In the genomic region with DNA sequence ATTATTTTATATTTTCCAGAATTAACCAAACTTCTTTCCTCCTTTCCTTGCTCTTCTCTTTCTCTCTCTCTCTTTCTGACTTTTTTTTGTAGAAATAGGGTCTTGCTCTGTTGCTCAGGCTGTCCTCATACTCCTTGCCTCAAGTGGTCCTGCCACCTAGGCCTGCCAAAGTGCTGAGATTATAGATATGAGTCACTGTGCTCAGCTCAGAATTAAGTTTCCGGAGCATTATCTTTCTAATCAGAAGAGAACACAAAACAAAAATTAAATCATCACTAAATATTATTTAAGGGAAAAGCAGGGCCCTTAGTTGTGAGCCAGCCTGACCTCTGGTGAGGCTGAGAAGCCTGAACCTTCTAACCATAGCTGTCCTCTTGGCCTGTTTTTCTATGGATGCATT, we compare ENCODE assay signal across 28 cellular contexts.
DNase-seq lines count a peak whose midpoint lies in the region; ATAC-seq and TF ChIP-seq lines count a peak whose summit lies in the region.
"Had no signal": no experiment of that assay in that cellular context is flagged by ENCODE, and none has a peak within 500 bp of the region (broad histone marks: within the 10 kb centered on the region; RNA-seq: fewer than 3 reads in every experiment).

No MANE protein-coding gene starts in this region.

- H3K27me3 ChIP-seq in foreskin keratinocyte (no peaks in the 10 kb centered on the region), thyroid gland (no peaks in the 10 kb centered on the region)
- H3K27me3 ChIP-seq: gastroesophageal sphincter, ovary, right lobe of liver, SJCRH30, spleen had no signal

- H3K9me3 ChIP-seq in thyroid gland, result no peaks in the 10 kb centered on the region
- H3K9me3 ChIP-seq: gastroesophageal sphincter, ovary, right lobe of liver, SJCRH30, spleen, thoracic aorta had no signal

- no peak for TF ChIP-seq POLR2A in thyroid gland (IDR thresholded peaks at IDR 0.05)

- H3K9me3 Mint-ChIP-seq in activated naive CD4-positive, alpha-beta T cell treated with anti-CD3 and anti-CD28 coated beads for 36 hours, result no peaks in the 10 kb centered on the region
- H3K9me3 Mint-ChIP-seq: activated naive CD8-positive, alpha-beta T cell treated with anti-CD3 and anti-CD28 coated beads, Interleukin-2, amount 10 ng/mL, durations not matched to agents 7 days and 5 days; activated T-cell treated with anti-CD3 and anti-CD28 coated beads, Interleukin-2, amount 50 U/mL, for 24 hours; CD8-positive, alpha-beta T cell; nephron progenitor cell; stimulated activated naive CD8-positive, alpha-beta T cell treated with anti-CD3 and anti-CD28 coated beads, Interleukin-15, Interleukin-2, amounts not matched to agents 100 ng/mL and 50 ng/mL, for 24 hours had no signal

- no peaks in the 10 kb centered on the region for H3K36me3 Mint-ChIP-seq in activated naive CD4-positive, alpha-beta T cell treated with anti-CD3 and anti-CD28 coated beads for 36 hours (ENCODE audit: low read depth)
- H3K36me3 Mint-ChIP-seq: activated naive CD8-positive, alpha-beta T cell treated with anti-CD3 and anti-CD28 coated beads, Interleukin-2, amount 10 ng/mL, durations not matched to agents 7 days and 5 days; CD8-positive, alpha-beta T cell had no signal

- H3K27me3 Mint-ChIP-seq in activated naive CD4-positive, alpha-beta T cell treated with anti-CD3 and anti-CD28 coated beads for 36 hours (ENCODE audit: low read depth), result no peaks in the 10 kb centered on the region
- H3K27me3 Mint-ChIP-seq: activated naive CD8-positive, alpha-beta T cell treated with anti-CD3 and anti-CD28 coated beads, Interleukin-2, amount 10 ng/mL, durations not matched to agents 7 days and 5 days; activated T-cell treated with anti-CD3 and anti-CD28 coated beads, Interleukin-2, amount 50 U/mL, for 24 hours; B cell; stimulated activated naive CD8-positive, alpha-beta T cell treated with anti-CD3 and anti-CD28 coated beads, Interleukin-15, Interleukin-2, amounts not matched to agents 100 ng/mL and 50 ng/mL, for 24 hours had no signal

- no peak overlapping the region for H3K4me3 ChIP-seq in thyroid gland (replicated peaks in 1 of 3)
- H3K4me3 ChIP-seq: gastroesophageal sphincter, ovary, right lobe of liver, SJCRH30, spleen, thoracic aorta had no signal

- peak; percentile 72 for ATAC-seq in foreskin keratinocyte
- ATAC-seq in left ventricle myocardium superior, result no peak
- ATAC-seq in GM19452 (IDR thresholded peaks at IDR 0.05; ENCODE audit: unreplicated experiment), result no peak
- ATAC-seq: CD8-positive, alpha-beta T cell; gastroesophageal sphincter; left cardiac atrium; right lobe of liver had no signal

- no peaks in the 10 kb centered on the region for H3K4me1 Mint-ChIP-seq in activated naive CD4-positive, alpha-beta T cell treated with anti-CD3 and anti-CD28 coated beads for 36 hours (ENCODE audit: low read depth)
- H3K4me1 Mint-ChIP-seq: activated naive CD8-positive, alpha-beta T cell treated with anti-CD3 and anti-CD28 coated beads, Interleukin-2, amount 10 ng/mL, durations not matched to agents 7 days and 5 days; B cell; nephron progenitor cell had no signal

- no peaks in the 10 kb centered on the region for H3K36me3 ChIP-seq in thyroid gland
- H3K36me3 ChIP-seq: gastroesophageal sphincter, ovary, right lobe of liver, SJCRH30, spleen, thoracic aorta had no signal

- CTCF ChIA-PET in activated naive CD4-positive, alpha-beta T cell treated with anti-CD3 and anti-CD28 coated beads for 36 hours (lab: Charles Lee), result no interaction called here

- H3K4me1 ChIP-seq in foreskin keratinocyte, result no peaks in the 10 kb centered on the region
- peaks cover 0 to 10% of the 10 kb centered on the region in 2 donors for H3K4me1 ChIP-seq in thyroid gland
- H3K4me1 ChIP-seq: gastroesophageal sphincter, right lobe of liver, SJCRH30, spleen had no signal

- TF ChIP-seq CTCF in VCaP (conservative IDR thresholded peaks at IDR 0.05) (no peak), foreskin keratinocyte (conservative IDR thresholded peaks at IDR 0.05) (no peak), thyroid gland (IDR thresholded peaks at IDR 0.05) (no peak)

- 26 to 29% methylated on average over 1 of the region's 1 CpG for whole genome bisulfite sequencing in thyroid gland, 2 donors

- no peak overlapping the region for H3K4me3 Mint-ChIP-seq in activated naive CD4-positive, alpha-beta T cell treated with anti-CD3 and anti-CD28 coated beads for 36 hours
- H3K4me3 Mint-ChIP-seq: activated naive CD8-positive, alpha-beta T cell treated with anti-CD3 and anti-CD28 coated beads, Interleukin-2, amount 10 ng/mL, durations not matched to agents 7 days and 5 days; activated T-cell treated with anti-CD3 and anti-CD28 coated beads, Interleukin-2, amount 50 U/mL, for 24 hours; B cell; CD8-positive, alpha-beta T cell; nephron progenitor cell; stimulated activated naive CD8-positive, alpha-beta T cell treated with anti-CD3 and anti-CD28 coated beads, Interleukin-15, Interleukin-2, amounts not matched to agents 100 ng/mL and 50 ng/mL, for 24 hours had no signal

- intact Hi-C loops in thyroid gland (cut with DNase I), result no loop called here
- intact Hi-C loops in left ventricle myocardium superior (cut with micrococcal nuclease), result no loop called here
- intact Hi-C loops in activated naive CD4-positive, alpha-beta T cell treated with anti-CD3 and anti-CD28 coated beads for 36 hours (cut with micrococcal nuclease), result no loop called here

- DNase-seq in NCI-H2196 treated with DMSO at 0.1 percent for 48 hours (lab: John Stamatoyannopoulos, UW; ENCODE audit: unreplicated experiment) (peak; percentile 91), NCI-H2196 (lab: John Stamatoyannopoulos, UW; ENCODE audit: unreplicated experiment) (no peak), foreskin keratinocyte (no peak), thyroid gland (peak; percentile 55 to 61), left ventricle myocardium superior (no peak)
- DNase-seq in activated naive CD4-positive, alpha-beta T cell treated with anti-CD3 and anti-CD28 coated beads for 36 hours, result no peak
- DNase-seq: activated gamma-delta T cell; activated naive CD8-positive, alpha-beta T cell treated with anti-CD3 and anti-CD28 coated beads, Interleukin-2, amount 10 ng/mL, durations not matched to agents 7 days and 5 days; activated T-cell treated with anti-CD3 and anti-CD28 coated beads, Interleukin-2, amount 50 U/mL, for 24 hours; aorta; CD8-positive, alpha-beta T cell; central memory CD4-positive, alpha-beta T cell; cortex of kidney; EL; hippocampal formation; left cardiac atrium; nephron progenitor cell; ovary; right lobe of liver; SJCRH30; spleen; stimulated activated CD4-positive, alpha-beta T cell treated with anti-CD3 and anti-CD28 coated beads, Interleukin-2, amount 100 ng/mL, for 24 hours had no signal

- H3K27ac Mint-ChIP-seq in activated naive CD4-positive, alpha-beta T cell treated with anti-CD3 and anti-CD28 coated beads for 36 hours, result no peak overlapping the region
- H3K27ac Mint-ChIP-seq: activated naive CD8-positive, alpha-beta T cell treated with anti-CD3 and anti-CD28 coated beads, Interleukin-2, amount 10 ng/mL, durations not matched to agents 7 days and 5 days; activated T-cell treated with anti-CD3 and anti-CD28 coated beads, Interleukin-2, amount 50 U/mL, for 24 hours; B cell; CD8-positive, alpha-beta T cell; stimulated activated naive CD8-positive, alpha-beta T cell treated with anti-CD3 and anti-CD28 coated beads, Interleukin-15, Interleukin-2, amounts not matched to agents 100 ng/mL and 50 ng/mL, for 24 hours had no signal

- H3K27ac ChIP-seq in VCaP (peak overlapping the region; percentile 79), foreskin keratinocyte (no peak overlapping the region), thyroid gland (peak overlapping the region in 1 of 3 donors; percentile 29)
- H3K27ac ChIP-seq: gastroesophageal sphincter, ovary, right lobe of liver, SJCRH30, spleen, thoracic aorta had no signal

Comparison
In these comparisons a context has a peak if more than half of its experiments do, and no peak if none do; other contexts are left out.
1. DNase-seq: peak in NCI-H2196 treated with DMSO at 0.1 percent for 48 hours (single experiment) and thyroid gland (2 of 2); none in NCI-H2196 (single experiment), foreskin keratinocyte (0 of 2), left ventricle myocardium superior (single experiment) and activated naive CD4-positive, alpha-beta T cell treated with anti-CD3 and anti-CD28 coated beads for 36 hours (single experiment).